ENCODE assay signal across 19 cellular contexts in the genomic region with DNA sequence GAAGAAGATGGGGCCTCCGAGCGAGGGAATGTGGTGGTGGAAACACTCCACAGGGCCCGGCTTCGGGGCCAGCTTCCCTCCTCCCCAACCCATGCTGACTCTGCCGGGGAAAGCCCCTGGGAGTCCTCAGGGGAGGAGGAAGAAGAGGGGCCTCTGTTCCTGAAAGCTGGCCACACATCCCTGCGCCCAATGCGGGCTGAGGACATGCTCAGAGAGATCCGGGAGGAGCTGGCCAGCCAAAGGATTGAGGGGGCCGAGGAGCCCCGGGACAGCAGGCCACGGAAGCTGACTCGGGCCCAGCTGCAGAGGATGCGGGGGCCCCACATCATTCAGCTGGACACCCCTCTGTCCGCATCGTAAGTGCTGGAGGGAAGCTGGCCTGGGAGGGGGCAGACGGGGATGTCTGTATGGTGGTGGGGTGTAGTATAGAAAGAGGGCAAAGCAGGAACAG. TPM values are rescaled to one million over a fixed set of nuclear protein-coding genes. Genes with fewer than 3 reads are reported as not detected.
DNase-seq lines count a peak whose midpoint lies in the region; ATAC-seq and TF ChIP-seq lines count a peak whose summit lies in the region.
"Had no signal": no experiment of that assay in that cellular context is flagged by ENCODE, and none has a peak within 500 bp of the region (broad histone marks: within the 10 kb centered on the region; RNA-seq: fewer than 3 reads in every experiment).

No MANE protein-coding gene starts in this region.

- H3K4me3 ChIP-seq in left ventricle myocardium inferior (peak overlapping the region; percentile 2), tibial nerve (no peak overlapping the region), PC-9 (no peak overlapping the region)
- H3K4me3 ChIP-seq: HAP-1 had no signal

- peaks cover 29% of the 10 kb centered on the region for H3K36me3 Mint-ChIP-seq in WTC11
- peaks cover 17% of the 10 kb centered on the region for H3K36me3 Mint-ChIP-seq in osteocyte (ENCODE audit: unreplicated experiment)
- H3K36me3 Mint-ChIP-seq in type B pancreatic cell, result peaks cover 35% of the 10 kb centered on the region
- H3K36me3 Mint-ChIP-seq: stimulated activated memory B cell treated with anti-CD40 and anti-IgM and Interleukin-4, amounts not matched to agents 10 μg/mL and 1 μg/mL and 100 μg/mL, for 72 hours had no signal

- intact Hi-C loops in left ventricle myocardium inferior (cut with micrococcal nuclease) (no loop called here), PC-9 (cut with micrococcal nuclease; ENCODE audit: unreplicated experiment) (no loop called here)

- no peak for TF ChIP-seq POLR2A in tibial nerve (IDR thresholded peaks at IDR 0.05)

- H4K20me1 ChIP-seq in PC-9 (ENCODE audit: insufficient read depth), result peaks cover 16% of the 10 kb centered on the region

- no peak overlapping the region for H3K4me2 ChIP-seq in PC-9

- BruUV-seq in PC-9 (replicated peaks; lab: Mats Ljungman, UMichigan), result no TSS peak

- H3K9me2 ChIP-seq in PC-9 (ENCODE audit: insufficient read depth), result no peaks in the 10 kb centered on the region

- H3K4me1 ChIP-seq in left ventricle myocardium inferior, result peaks cover 76% of the 10 kb centered on the region
- peaks cover 0 to 100% (median 61%) of the 10 kb centered on the region in 4 donors for H3K4me1 ChIP-seq in tibial nerve
- H3K4me1 ChIP-seq in PC-9 (replicated peaks; ENCODE audit: insufficient read depth), result peaks cover 34% of the 10 kb centered on the region

- H3K9me3 Mint-ChIP-seq in WTC11, result no peaks in the 10 kb centered on the region
- H3K9me3 Mint-ChIP-seq in osteocyte (ENCODE audit: unreplicated experiment), result no peaks in the 10 kb centered on the region
- no peaks in the 10 kb centered on the region for H3K9me3 Mint-ChIP-seq in type B pancreatic cell
- H3K9me3 Mint-ChIP-seq: CD4-positive, alpha-beta T cell; stimulated activated memory B cell treated with anti-CD40 and anti-IgM and Interleukin-4, amounts not matched to agents 10 μg/mL and 1 μg/mL and 100 μg/mL, for 72 hours had no signal

- H3K9me3 ChIP-seq in left ventricle myocardium inferior (replicated peaks) (no peaks in the 10 kb centered on the region), tibial nerve (no peaks in the 10 kb centered on the region), PC-9 (ENCODE audit: insufficient read depth, low read depth) (no peaks in the 10 kb centered on the region)
- H3K9me3 ChIP-seq: HAP-1 had no signal

- H3K27me3 ChIP-seq in left ventricle myocardium inferior (ENCODE audit: low read depth), result no peaks in the 10 kb centered on the region
- H3K27me3 ChIP-seq in tibial nerve, result no peaks in the 10 kb centered on the region
- H3K27me3 ChIP-seq in PC-9 (ENCODE audit: insufficient read depth, low read depth), result no peaks in the 10 kb centered on the region

- TF ChIP-seq CTCF in WTC11 (IDR thresholded peaks at IDR 0.05) (no peak), left ventricle myocardium inferior (IDR thresholded peaks at IDR 0.05; ENCODE audit: borderline replicate concordance) (no peak), osteocyte (IDR thresholded peaks at IDR 0.05) (no peak), tibial nerve (IDR thresholded peaks at IDR 0.05) (no peak), PC-9 (conservative IDR thresholded peaks at IDR 0.05) (no peak), type B pancreatic cell (conservative IDR thresholded peaks at IDR 0.05) (no peak)

- POLR2A ChIA-PET in WTC11 (lab: Charles Lee), result interaction anchor here (0.9 to 1.3 kb wide), 3 partner anchors 14 to 44 kb away, joined by 3 read pairs; partner anchors contain the start of gene TNFRSF1A
- POLR2A ChIA-PET in PC-9 (lab: Charles Lee; ENCODE audit: unreplicated experiment), result interaction anchor here (0.6 to 0.7 kb wide), 2 partner anchors 15 to 125 kb away, joined by 3 to 6 read pairs; no protein-coding TSS in a partner anchor

- H2AFZ ChIP-seq in PC-9, result no peak overlapping the region

- H3K36me3 ChIP-seq in left ventricle myocardium inferior, result peaks cover 48% of the 10 kb centered on the region
- H3K36me3 ChIP-seq in tibial nerve, result peaks cover 5 to 55% (median 24%) of the 10 kb centered on the region in 3 donors
- peaks cover 35% of the 10 kb centered on the region for H3K36me3 ChIP-seq in PC-9 (ENCODE audit: low read depth)

- TF ChIP-seq EP300 in tibial nerve (IDR thresholded peaks at IDR 0.05), result peak in 1 of 2 donors; percentile 36

- H3K4me1 Mint-ChIP-seq in WTC11 (peaks cover 50% of the 10 kb centered on the region), osteocyte (ENCODE audit: unreplicated experiment) (peaks cover 50% of the 10 kb centered on the region), type B pancreatic cell (ENCODE audit: unreplicated experiment) (peaks cover 32% of the 10 kb centered on the region)

- H3K27ac ChIP-seq in left ventricle myocardium inferior (replicated peaks) (peak overlapping the region; percentile 52), tibial nerve (peak overlapping the region; percentile 23 to 99 (median 82)), PC-9 (no peak overlapping the region)
- H3K27ac ChIP-seq: epithelial cell of prostate had no signal

- H3K27me3 Mint-ChIP-seq in WTC11 (ENCODE audit: low read depth), result no peaks in the 10 kb centered on the region
- no peaks in the 10 kb centered on the region for H3K27me3 Mint-ChIP-seq in osteocyte (ENCODE audit: unreplicated experiment)
- no peaks in the 10 kb centered on the region for H3K27me3 Mint-ChIP-seq in type B pancreatic cell
- H3K27me3 Mint-ChIP-seq: CD4-positive, alpha-beta T cell had no signal

- peaks cover 71% of the 10 kb centered on the region for H3F3A ChIP-seq in PC-9 (ENCODE audit: insufficient read depth, low read depth)

- no peak for ATAC-seq in WTC11
- ATAC-seq: stimulated activated memory B cell treated with anti-CD40 and anti-IgM and Interleukin-4, amounts not matched to agents 10 μg/mL and 1 μg/mL and 100 μg/mL, for 72 hours had no signal

- no peak overlapping the region for H3K4me3 Mint-ChIP-seq in WTC11
- H3K4me3 Mint-ChIP-seq in osteocyte (ENCODE audit: unreplicated experiment), result no peak overlapping the region
- no peak overlapping the region for H3K4me3 Mint-ChIP-seq in type B pancreatic cell
- H3K4me3 Mint-ChIP-seq: CD4-positive, alpha-beta T cell; stimulated activated memory B cell treated with anti-CD40 and anti-IgM and Interleukin-4, amounts not matched to agents 10 μg/mL and 1 μg/mL and 100 μg/mL, for 72 hours had no signal

- 19 to 27% methylated on average over 15 to 16 of the region's 16 CpGs for WGBS in tibial nerve, 2 donors

- H3K27ac Mint-ChIP-seq in WTC11 (no peak overlapping the region), osteocyte (ENCODE audit: unreplicated experiment) (peak overlapping the region; percentile 56), type B pancreatic cell (no peak overlapping the region)
- H3K27ac Mint-ChIP-seq: stimulated activated memory B cell treated with anti-CD40 and anti-IgM and Interleukin-4, amounts not matched to agents 10 μg/mL and 1 μg/mL and 100 μg/mL, for 72 hours had no signal

- no peak for DNase-seq in WTC11 (ENCODE audit: low spot score)
- DNase-seq in left ventricle myocardium inferior, result no peak
- no peak for DNase-seq in osteocyte (ENCODE audit: extremely low spot score, unreplicated experiment)
- DNase-seq in tibial nerve (ENCODE audit: low spot score in 2 of 2), result no peak
- no peak for DNase-seq in COLO668 (lab: John Stamatoyannopoulos, UW; ENCODE audit: unreplicated experiment)
- no peak for DNase-seq in PC-9
- no peak for DNase-seq in type B pancreatic cell (ENCODE audit: extremely low spot score, unreplicated experiment)
- DNase-seq in HuH-7 (ENCODE audit: low spot score), result no peak
- DNase-seq: activated CD4-positive, alpha-beta T cell treated with anti-CD3 and anti-CD28 coated beads for 1 hour; activated T-cell treated with anti-CD3 and anti-CD28 coated beads, Interleukin-2, amount 50 U/mL, for 1 hour; CD4-positive, alpha-beta T cell; NCI-H1048; NCI-H2171; NCI-H82 had no signal

- peaks cover 25% of the 10 kb centered on the region for H3K79me2 ChIP-seq in PC-9 (ENCODE audit: low read depth)

- CTCF ChIA-PET in WTC11 (lab: Charles Lee) (interaction anchor here (0.6 to 5.0 kb wide), 8 partner anchors 9 to 137 kb away, joined by 3 to 59 read pairs (median 9); no protein-coding TSS in a partner anchor), PC-9 (lab: Charles Lee) (no interaction called here)

TF ChIP-seq in WTC11, 78 proteins besides CTCF, POLR2A, EP300 and RAD21:
- TF ChIP-seq OVOL2 (CRISPR knock-in tag; IDR thresholded peaks at IDR 0.05; ENCODE audit: borderline replicate concordance), result no peak
- TF ChIP-seq ZNF263 (CRISPR knock-in tag; IDR thresholded peaks at IDR 0.05; ENCODE audit: low read depth), result peak; percentile 75; the same call in 1 of the 2 replicates

RNA-seq across cellular contexts. Expression of gene TNFRSF1A, which starts 14.3 kb away (rescaled TPM):
- total RNA-seq in WTC11 (2021), result 32.3 to 44.1 TPM (median 32.4 TPM) in 3 replicates
- 45.6 TPM for total RNA-seq in left ventricle myocardium inferior
- total RNA-seq in osteocyte, result 170 and 188 TPM in 2 replicates
- total RNA-seq in tibial nerve, result 100 to 1,000 TPM; 196 to 437 (median 306) TPM
- 144 and 165 TPM in 2 replicates for total RNA-seq in PC-9 (2021)
- 79.1 and 222 TPM in 2 replicates for total RNA-seq in type B pancreatic cell (ENCODE audit: low replicate concordance)

RNA-seq across cellular contexts. Expression of gene PLEKHG6, which starts 17.1 kb away (rescaled TPM):
- total RNA-seq in WTC11 (2021) (36.8 to 46.4 TPM (median 38.4 TPM) in 3 replicates), left ventricle myocardium inferior (0.08 TPM), osteocyte (0.21 and 0.55 TPM in 2 replicates), tibial nerve (10 to 100 TPM in 1 of 4 donors, 1 to 10 TPM in 2, not detected in 1; 2.9 to 15.3 (median 7.6) TPM), PC-9 (2021) (86.5 and 89.9 TPM in 2 replicates), type B pancreatic cell (ENCODE audit: low replicate concordance) (32.4 and 115 TPM in 2 replicates)
- total RNA-seq: CD4-positive, alpha-beta T cell; pulmonary artery endothelial cell; T-helper 2 cell treated with Interferon-gamma antibody and Interleukin-4, amounts not matched to agents 100 ng/mL and 5 ng/mL, for 36 hours had no signal

RNA-seq across cellular contexts. Expression of gene SCNN1A, which starts 47.7 kb away (rescaled TPM):
- 97.6 to 108 TPM (median 100 TPM) in 3 replicates for total RNA-seq in WTC11 (2021)
- 0.22 TPM for total RNA-seq in left ventricle myocardium inferior
- 2.5 and 3.2 TPM in 2 replicates for total RNA-seq in osteocyte
- 10 to 100 TPM; 15.9 to 46.5 (median 18.8) TPM for total RNA-seq in tibial nerve
- 460 and 549 TPM in 2 replicates for total RNA-seq in PC-9 (2021)
- 29.2 and 72.7 TPM in 2 replicates for total RNA-seq in type B pancreatic cell (ENCODE audit: low replicate concordance)

RNA-seq across cellular contexts. Expression of gene LTBR, which starts 56.3 kb away (rescaled TPM):
- total RNA-seq in WTC11 (2021), result 4.0 to 6.1 TPM (median 4.5 TPM) in 3 replicates
- 23.5 TPM for total RNA-seq in left ventricle myocardium inferior
- total RNA-seq in osteocyte, result 16.4 and 17.0 TPM in 2 replicates
- 100 to 1,000 TPM; 119 to 234 (median 151) TPM for total RNA-seq in tibial nerve
- 178 and 185 TPM in 2 replicates for total RNA-seq in PC-9 (2021)
- 18.5 and 98.5 TPM in 2 replicates for total RNA-seq in type B pancreatic cell (ENCODE audit: low replicate concordance)
